Comparison of ENCODE assay signal across 15 cellular contexts in genomic region chr7:46759711-46760480, GRCh38.
DNase-seq lines count a peak whose midpoint lies in the region; ATAC-seq, FAIRE-seq and TF ChIP-seq lines count a peak whose summit lies in the region.
"Had no signal": no experiment of that assay in that cellular context is flagged by ENCODE, and none has a peak within 500 bp of the region (broad histone marks: within the 10 kb centered on the region; RNA-seq: fewer than 3 reads in every experiment).

No MANE protein-coding gene starts in this region.

- no peaks in the 10 kb centered on the region for H3K4me1 Mint-ChIP-seq in natural killer cell treated with Interleukin-12 subunit alpha and Interleukin-12 subunit beta and Interleukin-15 and Interleukin-18, amount 100 ng/mL, for 72 hours (ENCODE audit: low read depth in 2 of 2)
- H3K4me1 Mint-ChIP-seq: activated naive CD4-positive, alpha-beta T cell treated with anti-CD3 and anti-CD28 coated beads, Interleukin-2, amount 50 U/mL, for 24 hours; stimulated activated memory B cell treated with anti-CD40 and anti-IgM and Interleukin-4, amounts not matched to agents 10 μg/mL and 1 μg/mL and 100 μg/mL, for 72 hours had no signal

- no peaks in the 10 kb centered on the region for H3K27me3 Mint-ChIP-seq in natural killer cell treated with Interleukin-12 subunit alpha and Interleukin-12 subunit beta and Interleukin-15 and Interleukin-18, amount 100 ng/mL, for 72 hours
- H3K27me3 Mint-ChIP-seq: activated naive CD4-positive, alpha-beta T cell treated with anti-CD3 and anti-CD28 coated beads, Interleukin-2, amount 50 U/mL, for 24 hours; stimulated activated memory B cell treated with anti-CD40 and anti-IgM and Interleukin-4, amounts not matched to agents 10 μg/mL and 1 μg/mL and 100 μg/mL, for 72 hours had no signal

- no peaks in the 10 kb centered on the region for H3K36me3 ChIP-seq in PC-3 (ENCODE audit: low read depth, low read length)
- H3K36me3 ChIP-seq in trophoblast cell (ENCODE audit: control insufficient read depth in 1 of 2, insufficient read depth in 2 of 2, low read length in 2 of 2) = no peaks in the 10 kb centered on the region
- H3K36me3 ChIP-seq: cardiac muscle cell, transverse colon had no signal

- H3K27me3 ChIP-seq in PC-3 (ENCODE audit: low read length) (no peaks in the 10 kb centered on the region), trophoblast cell (ENCODE audit: insufficient read depth, low read length) (no peaks in the 10 kb centered on the region)
- H3K27me3 ChIP-seq: cardiac muscle cell, transverse colon had no signal

- H2AFZ ChIP-seq in PC-3 (ENCODE audit: low read length) = no peak overlapping the region
- no peak overlapping the region for H2AFZ ChIP-seq in trophoblast cell (ENCODE audit: insufficient read depth, low read length, poor library complexity)

- peak overlapping the region; percentile 2 for H2BK12ac ChIP-seq in trophoblast cell (ENCODE audit: low read length)

- peak; percentile 26 for FAIRE-seq in endometrium (lab: Jason Lieb, UNC)

- H3K79me1 ChIP-seq in trophoblast cell (ENCODE audit: low read length) = peaks cover 5% of the 10 kb centered on the region

- H3K18ac ChIP-seq in trophoblast cell (ENCODE audit: low read length) = no peak overlapping the region

- CTCF ChIA-PET in PC-3 (lab: Charles Lee) = no interaction called here

- H3K27ac Mint-ChIP-seq in natural killer cell treated with Interleukin-12 subunit alpha and Interleukin-12 subunit beta and Interleukin-15 and Interleukin-18, amount 100 ng/mL, for 72 hours = no peak overlapping the region
- H3K27ac Mint-ChIP-seq: activated naive CD4-positive, alpha-beta T cell treated with anti-CD3 and anti-CD28 coated beads, Interleukin-2, amount 50 U/mL, for 24 hours; stimulated activated memory B cell treated with anti-CD40 and anti-IgM and Interleukin-4, amounts not matched to agents 10 μg/mL and 1 μg/mL and 100 μg/mL, for 72 hours had no signal

- H2AK5ac ChIP-seq in trophoblast cell (ENCODE audit: low read length) = no peak overlapping the region

- H3K79me2 ChIP-seq in PC-3 (ENCODE audit: low read length) = no peaks in the 10 kb centered on the region
- H3K79me2 ChIP-seq in trophoblast cell (ENCODE audit: control insufficient read depth, insufficient read depth, low read length, poor library complexity) = no peaks in the 10 kb centered on the region

- no peak overlapping the region for H2BK120ac ChIP-seq in trophoblast cell (ENCODE audit: insufficient read depth, low read length, poor library complexity)

- no peak overlapping the region for H3K4ac ChIP-seq in trophoblast cell (ENCODE audit: low read depth, low read length)

- no peak overlapping the region for H2BK5ac ChIP-seq in trophoblast cell (ENCODE audit: low read depth, low read length, poor library complexity)

- no peak for TF ChIP-seq CTCF in PC-3 (conservative IDR thresholded peaks at IDR 0.05; ENCODE audit: low read depth, low read length)

- H3K9me3 ChIP-seq in PC-3 (ENCODE audit: low read length) (no peaks in the 10 kb centered on the region), trophoblast cell (ENCODE audit: insufficient read depth, low read depth, low read length) (no peaks in the 10 kb centered on the region)
- H3K9me3 ChIP-seq: transverse colon had no signal

- no peak overlapping the region for H3K4me3 Mint-ChIP-seq in natural killer cell treated with Interleukin-12 subunit alpha and Interleukin-12 subunit beta and Interleukin-15 and Interleukin-18, amount 100 ng/mL, for 72 hours
- H3K4me3 Mint-ChIP-seq: activated naive CD4-positive, alpha-beta T cell treated with anti-CD3 and anti-CD28 coated beads, Interleukin-2, amount 50 U/mL, for 24 hours; stimulated activated memory B cell treated with anti-CD40 and anti-IgM and Interleukin-4, amounts not matched to agents 10 μg/mL and 1 μg/mL and 100 μg/mL, for 72 hours had no signal

- no peak overlapping the region for H3K14ac ChIP-seq in trophoblast cell (ENCODE audit: low read length)

- no peaks in the 10 kb centered on the region for H3F3A ChIP-seq in PC-3 (ENCODE audit: low read length, unreplicated experiment)

- intact Hi-C loops in PC-3 (cut with micrococcal nuclease) = no loop called here

- no peak overlapping the region for H3K4me2 ChIP-seq in PC-3 (ENCODE audit: low read length)
- H3K4me2 ChIP-seq in trophoblast cell (ENCODE audit: low read length) = no peak overlapping the region

- H3K4me3 ChIP-seq in PC-3 (ENCODE audit: low read length) = no peak overlapping the region
- no peak overlapping the region for H3K4me3 ChIP-seq in trophoblast cell (ENCODE audit: low read depth, low read length)
- H3K4me3 ChIP-seq: cardiac muscle cell, transverse colon had no signal

- no peak for ATAC-seq in PC-3
- ATAC-seq in natural killer cell treated with Interleukin-12 subunit alpha and Interleukin-12 subunit beta and Interleukin-15 and Interleukin-18, amount 100 ng/mL, for 72 hours = no peak
- ATAC-seq in GM21576 (IDR thresholded peaks at IDR 0.05; ENCODE audit: unreplicated experiment) = no peak
- ATAC-seq: left ventricle myocardium superior; stimulated activated memory B cell treated with anti-CD40 and anti-IgM and Interleukin-4, amounts not matched to agents 10 μg/mL and 1 μg/mL and 100 μg/mL, for 72 hours had no signal

- no CpG with 5 or more reads among the region's 7 CpGs for WGBS in trophoblast cell (ENCODE audit: extremely low coverage, insufficient coverage, insufficient read length)

- no peak overlapping the region for H3K23ac ChIP-seq in trophoblast cell (ENCODE audit: low read length)

- no peak overlapping the region for H3K9ac ChIP-seq in PC-3 (ENCODE audit: low read length)
- H3K9ac ChIP-seq in trophoblast cell (ENCODE audit: low read length) = no peak overlapping the region

- H4K8ac ChIP-seq in trophoblast cell (ENCODE audit: low read depth, low read length) = no peak overlapping the region

- H4K20me1 ChIP-seq in PC-3 (ENCODE audit: low read length) = no peaks in the 10 kb centered on the region

- H4K12ac ChIP-seq in trophoblast cell (ENCODE audit: low read depth, low read length) = no peak overlapping the region

- no peaks in the 10 kb centered on the region for H3K36me3 Mint-ChIP-seq in natural killer cell treated with Interleukin-12 subunit alpha and Interleukin-12 subunit beta and Interleukin-15 and Interleukin-18, amount 100 ng/mL, for 72 hours
- H3K36me3 Mint-ChIP-seq: activated naive CD4-positive, alpha-beta T cell treated with anti-CD3 and anti-CD28 coated beads, Interleukin-2, amount 50 U/mL, for 24 hours; stimulated activated memory B cell treated with anti-CD40 and anti-IgM and Interleukin-4, amounts not matched to agents 10 μg/mL and 1 μg/mL and 100 μg/mL, for 72 hours had no signal

- DNase-seq in GM03348 (ENCODE audit: low spot score) = peak; percentile 58
- peak; percentile 13 for DNase-seq in PC-3
- no peak for DNase-seq in trophoblast cell
- DNase-seq in NOMO-1 treated with DMSO at 0.1 percent for 48 hours (lab: John Stamatoyannopoulos, UW; ENCODE audit: unreplicated experiment) = no peak
- DNase-seq in natural killer cell treated with Interleukin-12 subunit alpha and Interleukin-12 subunit beta and Interleukin-15 and Interleukin-18, amount 100 ng/mL, for 72 hours (ENCODE audit: low spot score) = no peak
- no peak for DNase-seq in NCI-H1694 (lab: John Stamatoyannopoulos, UW)
- DNase-seq: DMS79 treated with DMSO at 0.1 percent for 48 hours; effector CD8-positive, alpha-beta T cell; left ventricle myocardium superior; transverse colon had no signal

- no peak overlapping the region for H4K91ac ChIP-seq in trophoblast cell (ENCODE audit: low read depth, low read length)

- peaks cover 16% of the 10 kb centered on the region for H3K4me1 ChIP-seq in PC-3 (ENCODE audit: insufficient read depth, low read length)
- H3K4me1 ChIP-seq in trophoblast cell (ENCODE audit: control insufficient read depth in 1 of 2, insufficient read depth in 2 of 2, low read length in 2 of 2) = peaks cover 0 to 5% of the 10 kb centered on the region in 2 experiments
- H3K4me1 ChIP-seq: transverse colon had no signal

- H3K9me2 ChIP-seq in PC-3 (replicated peaks; ENCODE audit: low read length) = no peaks in the 10 kb centered on the region

- POLR2A ChIA-PET in PC-3 (lab: Charles Lee; ENCODE audit: unreplicated experiment) = no interaction called here

- no TSS peak for BruUV-seq in PC-3 (replicated peaks; lab: Mats Ljungman, UMichigan)

- H3K27ac ChIP-seq in PC-3 (ENCODE audit: low read length) (no peak overlapping the region), trophoblast cell (ENCODE audit: low read depth, low read length) (no peak overlapping the region)
- H3K27ac ChIP-seq: cardiac muscle cell, transverse colon had no signal

- H3K9me3 Mint-ChIP-seq in natural killer cell treated with Interleukin-12 subunit alpha and Interleukin-12 subunit beta and Interleukin-15 and Interleukin-18, amount 100 ng/mL, for 72 hours = peaks cover 16% of the 10 kb centered on the region

Comparison
In these comparisons a context has a peak if more than half of its experiments do, and no peak if none do; other contexts are left out.
1. DNase-seq: peak in GM03348 (single experiment) and PC-3 (single experiment); none in trophoblast cell (0 of 2), NOMO-1 treated with DMSO at 0.1 percent for 48 hours (single experiment), natural killer cell treated with Interleukin-12 subunit alpha and Interleukin-12 subunit beta and Interleukin-15 and Interleukin-18, amount 100 ng/mL, for 72 hours (single experiment) and NCI-H1694 (single experiment).